Comparison of ENCODE assay signal across 9 cellular contexts in the genomic region with DNA sequence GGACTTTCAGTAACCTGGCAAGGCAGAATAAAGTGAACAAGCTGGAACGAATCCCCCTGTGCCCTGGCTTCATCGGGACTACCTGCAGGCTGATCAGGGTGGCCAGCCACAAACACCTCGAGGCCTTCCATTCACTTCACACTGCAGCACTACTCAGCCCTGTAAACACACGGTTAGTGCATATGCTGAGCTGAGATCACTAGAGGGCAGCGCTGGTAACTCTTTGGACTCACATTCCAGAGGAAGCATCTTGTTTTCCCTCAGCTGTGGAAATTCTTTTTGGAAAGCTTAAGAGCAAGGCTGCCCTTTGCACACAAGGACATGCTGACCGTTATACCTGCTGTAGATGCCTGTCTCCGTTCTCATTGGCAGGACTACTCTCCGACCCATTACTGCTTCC. TPM values are rescaled to one million over a fixed set of nuclear protein-coding genes. Genes with fewer than 3 reads are reported as not detected.
DNase-seq lines count a peak whose midpoint lies in the region; ATAC-seq, FAIRE-seq and TF ChIP-seq lines count a peak whose summit lies in the region.
"Had no signal": no experiment of that assay in that cellular context is flagged by ENCODE, and none has a peak within 500 bp of the region (broad histone marks: within the 10 kb centered on the region; RNA-seq: fewer than 3 reads in every experiment).

No MANE protein-coding gene starts in this region.

- H3K36me3 Mint-ChIP-seq in CD4-positive, alpha-beta memory T cell = peaks cover 84 to 93% of the 10 kb centered on the region in 2 donors

- H3K4me3 Mint-ChIP-seq in CD4-positive, alpha-beta memory T cell = no peak overlapping the region

- TF ChIP-seq CTCF in A549 (IDR thresholded peaks at IDR 0.05) (peak; percentile 40; the same call in 2 of the 3 replicates), GM10266 (IDR thresholded peaks at IDR 0.05; ENCODE audit: control insufficient read depth, insufficient read depth, low read depth, missing control alignments) (peak; percentile 51), K562 (IDR thresholded peaks at IDR 0.05 in 2 of 3, conservative IDR thresholded peaks at IDR 0.05 in 1 of 3; ENCODE audit: insufficient read depth in 2 of 3, low read depth in 1 of 3, low read length in 3 of 3) (peak; percentile 52 to 70 (median 67)), lower lobe of right lung (IDR thresholded peaks at IDR 0.05) (no peak), transverse colon (IDR thresholded peaks at IDR 0.05) (no peak)

- H3K4me1 ChIP-seq in A549 (no peaks in the 10 kb centered on the region), K562 (replicated peaks in 1 of 2; ENCODE audit: control insufficient read depth in 2 of 2, insufficient read depth in 2 of 2, low read length in 2 of 2) (no peaks in the 10 kb centered on the region), lower lobe of right lung (no peaks in the 10 kb centered on the region), transverse colon (no peaks in the 10 kb centered on the region)
- no peaks in the 10 kb centered on the region for H3K4me1 ChIP-seq in CD4-positive, alpha-beta memory T cell (ENCODE audit: insufficient read depth, low read length)

- TF ChIP-seq RAD21 in A549 (conservative IDR thresholded peaks at IDR 0.05 in 1 of 2, IDR thresholded peaks at IDR 0.05 in 1 of 2) (peak; percentile 31 to 38; a peak in 3 of 5 replicates), K562 (CRISPR knock-in tag; conservative IDR thresholded peaks at IDR 0.05 in 1 of 2, IDR thresholded peaks at IDR 0.05 in 1 of 2) (peak in 1 of 2 experiments; percentile 54; a peak in 2 of 4 replicates)

- no peak overlapping the region for H3K4me3 ChIP-seq in A549
- H3K4me3 ChIP-seq in K562 = no peak overlapping the region
- no peak overlapping the region for H3K4me3 ChIP-seq in lower lobe of right lung
- H3K4me3 ChIP-seq in transverse colon = no peak overlapping the region
- H3K4me3 ChIP-seq in CD4-positive, alpha-beta memory T cell (ENCODE audit: low read length in 2 of 2) = no peak overlapping the region
- H3K4me3 ChIP-seq: dorsolateral prefrontal cortex had no signal

- no peak for TF ChIP-seq POLR2A in A549 (IDR thresholded peaks at IDR 0.05; ENCODE audit: low read length)
- no peak for TF ChIP-seq POLR2A in K562 (conservative IDR thresholded peaks at IDR 0.05)
- TF ChIP-seq POLR2A in transverse colon (IDR thresholded peaks at IDR 0.05) = no peak

- peak overlapping the region in 1 of 7 donors; percentile 24 for H3K27ac Mint-ChIP-seq in CD4-positive, alpha-beta memory T cell

- no peaks in the 10 kb centered on the region; the same call in 1 of the 2 replicates for H4K20me1 ChIP-seq in K562 (replicated peaks; ENCODE audit: control insufficient read depth, insufficient read depth, low read length)

- no peaks in the 10 kb centered on the region for H3K27me3 Mint-ChIP-seq in CD4-positive, alpha-beta memory T cell

- in situ Hi-C loops in K562 (cut with MboI) (no loop called here), transverse colon (cut with MboI; ENCODE audit: low pct_ligation_motif_present in 1 of 4, low pct_unique_long_range_greater_than_20kb in 1 of 4, low sequenced_read_pairs in 3 of 4) (no loop called here)

- no TSS peak for BruUV-seq in K562 (replicated peaks; lab: Mats Ljungman, UMichigan)

- H3K27me3 ChIP-seq in K562 (ENCODE audit: control insufficient read depth in 2 of 2, insufficient read depth in 2 of 2, low read length in 2 of 2) = no peaks in the 10 kb centered on the region
- H3K27me3 ChIP-seq in lower lobe of right lung (ENCODE audit: low read depth) = no peaks in the 10 kb centered on the region
- H3K27me3 ChIP-seq in transverse colon = no peaks in the 10 kb centered on the region
- H3K27me3 ChIP-seq in CD4-positive, alpha-beta memory T cell (ENCODE audit: insufficient read depth, low read length) = no peaks in the 10 kb centered on the region
- H3K27me3 ChIP-seq: dorsolateral prefrontal cortex had no signal

- CTCF ChIA-PET in A549 (lab: Yijun Ruan, JAX) = interaction anchor here (0.9 to 1.1 kb wide), 3 partner anchors 10 to 1340 kb away, joined by 3 to 4 read pairs (median 3); no protein-coding TSS in a partner anchor
- CTCF ChIA-PET in K562 (lab: Yijun Ruan, JAX; ENCODE audit: low intra/inter-chr PET ratio) = interaction anchor here (0.8 kb wide), 1 partner anchor 267 kb away, joined by 3 read pairs; no protein-coding TSS in a partner anchor
- CTCF ChIA-PET in CD4-positive, alpha-beta memory T cell (lab: Charles Lee; ENCODE audit: partially characterized antibody) = no interaction called here

- ATAC-seq in A549 = peak; percentile 94 to 96
- ATAC-seq in K562 = peak; percentile 91
- ATAC-seq in lower lobe of right lung = peak; percentile 66 to 67

- H3K9me3 ChIP-seq in A549 (no peaks in the 10 kb centered on the region), K562 (replicated peaks; ENCODE audit: control insufficient read depth, insufficient read depth, low read depth, low read length) (no peaks in the 10 kb centered on the region), lower lobe of right lung (no peaks in the 10 kb centered on the region), transverse colon (no peaks in the 10 kb centered on the region)
- H3K9me3 ChIP-seq in CD4-positive, alpha-beta memory T cell (ENCODE audit: control insufficient read depth in 1 of 2, low read length in 2 of 2) = no peaks in the 10 kb centered on the region

- FAIRE-seq in A549 (lab: Jason Lieb, UNC) = no peak
- peak; percentile 84 for FAIRE-seq in K562 (lab: Jason Lieb, UNC)

- H3K9me1 ChIP-seq in K562 (ENCODE audit: control insufficient read depth, insufficient read depth, low read length) = no peaks in the 10 kb centered on the region

- no peaks in the 10 kb centered on the region for H3K9me3 Mint-ChIP-seq in CD4-positive, alpha-beta memory T cell

- no peak for TF ChIP-seq EP300 in A549 (IDR thresholded peaks at IDR 0.05)
- no peak for TF ChIP-seq EP300 in K562 (IDR thresholded peaks at IDR 0.05; ENCODE audit: low read length)
- TF ChIP-seq EP300 in transverse colon (IDR thresholded peaks at IDR 0.05; ENCODE audit: low read depth) = no peak

- 44% methylated on average over 7 of the region's 8 CpGs for WGBS in A549 (ENCODE audit: missing lambda C conversion rate)
- WGBS in K562 (ENCODE audit: insufficient coverage, low coverage, missing lambda C conversion rate) = 49% methylated on average over 8 of the region's 8 CpGs
- 61 to 83% methylated on average over 2 to 8 of the region's 8 CpGs for WGBS in transverse colon (ENCODE audit: low coverage in 1 of 2), 2 donors

- no peak overlapping the region for H2AFZ ChIP-seq in K562 (ENCODE audit: low read depth, low read length)

- DNase-seq in A549 (ENCODE audit: low read depth in 1 of 2, low spot score in 1 of 2) (peak; percentile 44 to 47), GM10266 (ENCODE audit: extremely low spot score) (no peak), NCI-H226 (peak; percentile 33), K562 (ENCODE audit: extremely low read depth in 1 of 4, low spot score in 3 of 4) (peak; percentile 34 to 56 (median 34)), lower lobe of right lung (no peak), substantia nigra (lab: John Stamatoyannopoulos, UW) (no peak), transverse colon (no peak)
- DNase-seq in CD4-positive, alpha-beta memory T cell = no peak

- H3K36me3 ChIP-seq in K562 (ENCODE audit: control insufficient read depth, insufficient read depth, low read length) (peaks cover 96% of the 10 kb centered on the region), lower lobe of right lung (peaks cover 100% of the 10 kb centered on the region), transverse colon (peaks cover 0 to 82% (median 27%) of the 10 kb centered on the region in 4 donors)
- peaks cover 82% of the 10 kb centered on the region for H3K36me3 ChIP-seq in CD4-positive, alpha-beta memory T cell (ENCODE audit: insufficient read depth, low read length)

- H3K4me2 ChIP-seq in A549 (no peak overlapping the region), K562 (ENCODE audit: insufficient read depth, low read length) (no peak overlapping the region)

- no peaks in the 10 kb centered on the region for H3K79me2 ChIP-seq in K562 (ENCODE audit: control insufficient read depth, insufficient read depth, low read length)

- POLR2A ChIA-PET in A549 (lab: Yijun Ruan, JAX) (no interaction called here), K562 (lab: Yijun Ruan, JAX) (interaction anchor here (0.6 to 1.3 kb wide), 6 partner anchors 9 to 266 kb away, joined by 3 read pairs; no protein-coding TSS in a partner anchor)
- POLR2A ChIA-PET in CD4-positive, alpha-beta memory T cell (lab: Charles Lee; ENCODE audit: partially characterized antibody) = no interaction called here

- H3K4me1 Mint-ChIP-seq in CD4-positive, alpha-beta memory T cell = peaks cover 0 to 4% (median 0%) of the 10 kb centered on the region in 4 donors

- H3K9ac ChIP-seq in K562 (ENCODE audit: insufficient read depth in 1 of 2, low read depth in 2 of 2, low read length in 2 of 2) = no peak overlapping the region

- H3K27ac ChIP-seq in A549 (no peak overlapping the region), K562 (ENCODE audit: extremely low read depth, low read depth, low read length) (no peak overlapping the region), lower lobe of right lung (no peak overlapping the region), substantia nigra (ENCODE audit: low read depth, low read length, poor library complexity, severe bottlenecking) (no peak overlapping the region), transverse colon (no peak overlapping the region)
- H3K27ac ChIP-seq in CD4-positive, alpha-beta memory T cell (ENCODE audit: low read depth, low read length) = no peak overlapping the region

- intact Hi-C loops in K562 (cut with micrococcal nuclease) = loop anchor here (1.0 kb wide), 1 partner anchor 206 kb away; no protein-coding TSS in a partner anchor
- intact Hi-C loops in lower lobe of right lung (cut with DNase I) = no loop called here
- intact Hi-C loops in transverse colon (cut with DNase I; ENCODE audit: low total_unique reads) = no loop called here
- intact Hi-C loops in CD4-positive, alpha-beta memory T cell (cut with micrococcal nuclease) = no loop called here

RNA-seq across cellular contexts. Expression of a gene that starts 32.1 kb away (rescaled TPM):
- polyA plus RNA-seq in A549 (2011; rRNA removed) = 1.6 and 1.7 TPM in 2 replicates
- polyA plus RNA-seq in A549 (2012; cell fraction: cytosol; rRNA removed) = 2.4 and 3.7 TPM in 2 replicates
- polyA plus RNA-seq in A549 (2012; cell fraction: nucleus; rRNA removed) = 9.8 and 14.3 TPM in 2 replicates
- 2.7 to 7.3 TPM (median 4.9 TPM) in 3 replicates for polyA plus RNA-seq in A549 (2017; fragmentation: RNase III; extraction: RNeasy Plus Mini Kit Qiagen cat#74134 plus additional on column Dnase treatment)
- 1.6 and 1.8 TPM in 2 replicates for polyA minus RNA-seq in A549 (2011; rRNA and poly(A)+ RNA removed)
- total RNA-seq in K562 (2011; cell fraction: chromatin; rRNA removed; ENCODE audit: low replicate concordance) = 22.6 and 51.1 TPM in 2 replicates
- 61.6 and 67.9 TPM in 2 replicates for total RNA-seq in K562 (2011; cell fraction: nucleolus; rRNA removed)
- total RNA-seq in K562 (2011; cell fraction: nucleoplasm; rRNA removed) = 42.1 and 42.2 TPM in 2 replicates
- 46.0 and 70.3 TPM in 2 replicates for total RNA-seq in K562 (2014; rRNA removed)
- total RNA-seq in K562 (2014; rRNA removed; fragmentation: Illumina TruSeq; extraction: Trizol) = 6.6 and 10.2 TPM in 2 replicates
- total RNA-seq in K562 (2015; rRNA removed; fragmentation: Illumina TruSeq; extraction: Trizol) = 24.7 and 26.1 TPM in 2 replicates
- total RNA-seq in K562 (2021) = 58.6 and 66.9 TPM in 2 replicates
- polyA plus RNA-seq in K562 (2011; rRNA removed) = 11.2 and 55.2 TPM in 2 replicates
- polyA plus RNA-seq in K562 (2011; cell fraction: cytosol; rRNA removed) = 21.6 and 35.4 TPM in 2 replicates
- polyA plus RNA-seq in K562 (2011; cell fraction: nucleus; rRNA removed) = 69.1 and 116 TPM in 2 replicates
- 80.4 and 94.8 TPM in 2 replicates for polyA plus RNA-seq in K562 (2012)
- 25.7 and 32.4 TPM in 2 replicates for polyA plus RNA-seq in K562 (2014; fragmentation: Illumina TruSeq; extraction: Trizol)
- 1 to 10 TPM; 3.2 to 4.3 TPM for polyA plus RNA-seq in K562 (2014; fragmentation: Nextera tagmentation; extraction: Ambion mirVana)
- 37.9 and 43.9 TPM in 2 replicates for polyA plus RNA-seq in K562 (2014; rRNA removed)
- polyA minus RNA-seq in K562 (2011; rRNA and poly(A)+ RNA removed) = 7.4 and 16.4 TPM in 2 replicates
- polyA minus RNA-seq in K562 (2011; cell fraction: cytosol; rRNA and poly(A)+ RNA removed) = 12.9 and 44.1 TPM in 2 replicates
- 17.9 and 38.1 TPM in 2 replicates for polyA minus RNA-seq in K562 (2011; cell fraction: nucleus; rRNA and poly(A)+ RNA removed)
- total RNA-seq in lower lobe of right lung = 25.7 TPM
- 10 to 100 TPM in 1 of 4 donors, 1 to 10 TPM in 2, not detected in 1; 1.9 to 18.9 (median 2.6) TPM for total RNA-seq in transverse colon
- not detected for total RNA-seq in CD4-positive, alpha-beta memory T cell
- polyA plus RNA-seq in CD4-positive, alpha-beta memory T cell = not detected

Comparison
In these comparisons a context has a peak if more than half of its experiments do, and no peak if none do; other contexts are left out.
1. DNase-seq: peak in A549 (2 of 2), NCI-H226 (single experiment) and K562 (4 of 4); none in GM10266 (single experiment), lower lobe of right lung (single experiment), substantia nigra (0 of 49), transverse colon (single experiment) and CD4-positive, alpha-beta memory T cell (0 of 5).
2. CTCF ChIP-seq: peak in A549 (single experiment), GM10266 (single experiment) and K562 (3 of 3); none in lower lobe of right lung (single experiment) and transverse colon (0 of 5).
3. Peak in every context shown above with its lines, with median percentiles within 50 percentile points of each other: ATAC-seq.